ENCODE assay signal across 16 cellular contexts in the genomic region with DNA sequence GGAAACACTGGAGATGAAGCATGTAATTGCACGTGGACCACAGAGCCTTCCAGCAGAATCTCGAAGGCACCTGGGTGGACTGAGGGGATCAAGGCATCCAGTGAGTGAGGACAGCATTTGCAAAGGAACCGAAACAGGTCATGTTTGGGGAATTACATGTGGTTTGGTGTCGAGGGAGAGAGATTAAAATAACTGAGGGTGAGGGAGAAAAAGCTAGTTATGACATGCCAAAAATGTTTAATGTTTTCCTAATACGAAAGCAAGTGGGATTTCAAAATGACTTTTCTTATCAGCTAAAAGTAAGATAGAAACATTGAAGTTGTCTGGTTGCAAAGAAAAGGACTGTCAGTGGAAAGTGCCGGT.
DNase-seq lines count a peak whose midpoint lies in the region; ATAC-seq and TF ChIP-seq lines count a peak whose summit lies in the region.
"Had no signal": no experiment of that assay in that cellular context is flagged by ENCODE, and none has a peak within 500 bp of the region (broad histone marks: within the 10 kb centered on the region; RNA-seq: fewer than 3 reads in every experiment).

No MANE protein-coding gene starts in this region.

- H3K4me3 ChIP-seq in AG10803 (ENCODE audit: low read length), result no peak overlapping the region
- no peak overlapping the region for H3K4me3 ChIP-seq in fibroblast of lung (replicated peaks in 1 of 4; ENCODE audit: control extremely low read depth in 1 of 4, insufficient read depth in 1 of 4, low read depth in 3 of 4, low read length in 4 of 4)
- H3K4me3 ChIP-seq: BLaER1 treated with 17β-estradiol and CSF1 and Interleukin-3, amounts not matched to agents 10 nM and 100 nM; SK-N-MC had no signal

- H3K4me1 ChIP-seq in fibroblast of lung (ENCODE audit: control insufficient read depth, extremely low read depth, insufficient read depth, low read length), result peaks cover 3% of the 10 kb centered on the region
- H3K4me1 ChIP-seq: BLaER1 treated with 17β-estradiol and CSF1 and Interleukin-3, amounts not matched to agents 10 nM and 100 nM had no signal

- ATAC-seq in HG02759 (IDR thresholded peaks at IDR 0.05; ENCODE audit: unreplicated experiment), result no peak
- ATAC-seq in stimulated activated memory B cell treated with anti-CD40 and anti-IgM and Interleukin-4, amounts not matched to agents 10 μg/mL and 1 μg/mL and 100 μg/mL, for 72 hours, result no peak

- no peaks in the 10 kb centered on the region for H3K9me3 ChIP-seq in fibroblast of lung (ENCODE audit: control insufficient read depth, insufficient read depth, low read depth, low read length)
- H3K9me3 ChIP-seq: BLaER1 treated with 17β-estradiol and CSF1 and Interleukin-3, amounts not matched to agents 10 nM and 100 nM had no signal

- H4K20me1 ChIP-seq in fibroblast of lung (ENCODE audit: control insufficient read depth, extremely low read depth, insufficient read depth, low read length), result no peaks in the 10 kb centered on the region
- H4K20me1 ChIP-seq: BLaER1 treated with 17β-estradiol and CSF1 and Interleukin-3, amounts not matched to agents 10 nM and 100 nM had no signal

- no peaks in the 10 kb centered on the region for H3K27me3 Mint-ChIP-seq in nephron (ENCODE audit: low read depth)
- H3K27me3 Mint-ChIP-seq in stimulated activated memory B cell treated with anti-CD40 and anti-IgM and Interleukin-4, amounts not matched to agents 10 μg/mL and 1 μg/mL and 100 μg/mL, for 72 hours, result peaks cover 19% of the 10 kb centered on the region

- TF ChIP-seq CTCF in AG10803 (conservative IDR thresholded peaks at IDR 0.05; ENCODE audit: low read length) (no peak), fibroblast of lung (conservative IDR thresholded peaks at IDR 0.05 in 1 of 2, IDR thresholded peaks at IDR 0.05 in 1 of 2; ENCODE audit: low read depth in 1 of 2, low read length in 2 of 2) (no peak), nephron (IDR thresholded peaks at IDR 0.05; ENCODE audit: unreplicated experiment in 3 of 3) (no peak)

- H2AFZ ChIP-seq in fibroblast of lung (ENCODE audit: low read length), result peak overlapping the region; percentile 45

- H3K79me2 ChIP-seq in fibroblast of lung (ENCODE audit: control insufficient read depth, insufficient read depth, low read length), result no peaks in the 10 kb centered on the region

- no peak overlapping the region for H3K9ac ChIP-seq in fibroblast of lung (ENCODE audit: insufficient read depth, low read length)
- H3K9ac ChIP-seq: BLaER1 treated with 17β-estradiol and CSF1 and Interleukin-3, amounts not matched to agents 10 nM and 100 nM had no signal

- peak overlapping the region in 1 of 3 experiments; percentile 28 for H3K4me3 Mint-ChIP-seq in nephron
- no peak overlapping the region for H3K4me3 Mint-ChIP-seq in stimulated activated memory B cell treated with anti-CD40 and anti-IgM and Interleukin-4, amounts not matched to agents 10 μg/mL and 1 μg/mL and 100 μg/mL, for 72 hours

- peak; percentile 36 for DNase-seq in AG10803 (ENCODE audit: low read depth)
- DNase-seq in MV-4-11 (lab: John Stamatoyannopoulos, UW), result peak; percentile 3
- DNase-seq in fibroblast of lung (ENCODE audit: low read depth in 2 of 2), result peak in 1 of 2 donors; percentile 2
- no peak for DNase-seq in putamen (ENCODE audit: low spot score)
- no peak for DNase-seq in NCI-H1105 treated with DMSO at 0.1 percent for 48 hours (lab: John Stamatoyannopoulos, UW)
- DNase-seq: ACHN, EL, Karpas-422, NCI-H1436, NCI-H2081, NCI-H524 had no signal

- peak overlapping the region; percentile 76 to 90 (median 87) for H3K27ac Mint-ChIP-seq in nephron
- H3K27ac Mint-ChIP-seq in stimulated activated memory B cell treated with anti-CD40 and anti-IgM and Interleukin-4, amounts not matched to agents 10 μg/mL and 1 μg/mL and 100 μg/mL, for 72 hours, result no peak overlapping the region

- no peaks in the 10 kb centered on the region for H3K36me3 Mint-ChIP-seq in nephron (ENCODE audit: low read depth)
- H3K36me3 Mint-ChIP-seq in stimulated activated memory B cell treated with anti-CD40 and anti-IgM and Interleukin-4, amounts not matched to agents 10 μg/mL and 1 μg/mL and 100 μg/mL, for 72 hours, result no peaks in the 10 kb centered on the region

- no peak overlapping the region for H3K27ac ChIP-seq in fibroblast of lung (ENCODE audit: insufficient read depth, low read length)
- H3K27ac ChIP-seq: BLaER1 treated with 17β-estradiol and CSF1 and Interleukin-3, amounts not matched to agents 10 nM and 100 nM; SK-N-MC had no signal

- H3K36me3 ChIP-seq in fibroblast of lung (ENCODE audit: control insufficient read depth, insufficient read depth, low read length), result no peaks in the 10 kb centered on the region
- H3K36me3 ChIP-seq: BLaER1 treated with 17β-estradiol and CSF1 and Interleukin-3, amounts not matched to agents 10 nM and 100 nM had no signal

- H3K4me2 ChIP-seq in fibroblast of lung (ENCODE audit: extremely low read depth, insufficient read depth, low read length), result no peak overlapping the region

- peaks cover 52% of the 10 kb centered on the region for H3K4me1 Mint-ChIP-seq in nephron
- peaks cover 7% of the 10 kb centered on the region for H3K4me1 Mint-ChIP-seq in stimulated activated memory B cell treated with anti-CD40 and anti-IgM and Interleukin-4, amounts not matched to agents 10 μg/mL and 1 μg/mL and 100 μg/mL, for 72 hours

- no peaks in the 10 kb centered on the region for H3K9me3 Mint-ChIP-seq in nephron
- no peaks in the 10 kb centered on the region for H3K9me3 Mint-ChIP-seq in stimulated activated memory B cell treated with anti-CD40 and anti-IgM and Interleukin-4, amounts not matched to agents 10 μg/mL and 1 μg/mL and 100 μg/mL, for 72 hours

- no peaks in the 10 kb centered on the region for H3K27me3 ChIP-seq in fibroblast of lung (ENCODE audit: control insufficient read depth, insufficient read depth, low read length)
- H3K27me3 ChIP-seq: BLaER1 treated with 17β-estradiol and CSF1 and Interleukin-3, amounts not matched to agents 10 nM and 100 nM had no signal

Comparison
In these comparisons a context has a peak if more than half of its experiments do, and no peak if none do; other contexts are left out.
1. DNase-seq: peak in AG10803 (single experiment) and MV-4-11 (single experiment); none in putamen (single experiment) and NCI-H1105 treated with DMSO at 0.1 percent for 48 hours (single experiment).